36 cellular contexts compared by ENCODE assay signal in the genomic region with DNA sequence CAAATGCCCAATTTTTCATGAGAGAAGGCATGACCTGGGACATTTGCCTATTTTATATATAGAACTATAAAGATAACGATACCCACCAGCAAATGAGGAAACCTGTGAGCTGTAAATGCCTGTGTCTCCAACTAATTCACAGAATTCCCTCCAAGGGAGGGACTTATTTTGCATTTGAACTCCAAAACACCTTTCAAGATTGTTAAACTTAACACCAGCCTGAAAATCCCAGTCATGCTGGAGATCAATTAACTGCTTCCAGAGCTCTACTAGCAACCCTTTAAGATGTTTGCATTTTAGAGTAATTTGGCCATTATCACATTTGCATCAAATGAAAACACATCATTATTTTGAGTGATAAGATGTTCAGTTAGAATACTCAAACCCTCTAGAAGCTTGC.
"Had no signal": no experiment of that assay in that cellular context is flagged by ENCODE, and none has a peak within 500 bp of the region (broad histone marks: within the 10 kb centered on the region; RNA-seq: fewer than 3 reads in every experiment).

No MANE protein-coding gene starts in this region.

- H3K27ac Mint-ChIP-seq: activated CD4-positive, alpha-beta memory T cell treated with anti-CD3 and anti-CD28 coated beads for 36 hours; activated CD4-positive, alpha-beta T cell treated with anti-CD3 and anti-CD28 coated beads for 36 hours; activated CD4-positive, alpha-beta T cell treated with anti-CD3 and anti-CD28 coated beads, Interleukin-2, amount 10 ng/mL, durations not matched to agents 24 days and 14 days; activated CD8-positive, alpha-beta memory T cell treated with anti-CD3 and anti-CD28 coated beads, Interleukin-2, amount 10 ng/mL, durations not matched to agents 7 days and 5 days; activated CD8-positive, alpha-beta T cell treated with anti-CD3 and anti-CD28 coated beads, Interleukin-2, amount 10 ng/mL, durations not matched to agents 7 days and 5 days; activated naive CD4-positive, alpha-beta T cell treated with anti-CD3 and anti-CD28 coated beads for 36 hours; activated naive CD4-positive, alpha-beta T cell treated with anti-CD3 and anti-CD28 coated beads, Interleukin-2, amount 50 U/mL, for 24 hours; activated naive CD8-positive, alpha-beta T cell treated with anti-CD3 and anti-CD28 coated beads for 36 hours; activated naive CD8-positive, alpha-beta T cell treated with anti-CD3 and anti-CD28 coated beads, Interleukin-2, amount 50 U/mL, for 24 hours; activated T-helper 1 cell treated with anti-CD3 and anti-CD28 coated beads, Interleukin-12 subunit alpha, Interleukin-12 subunit beta, Interleukin-2, Interleukin-4 antibody, amounts not matched to agents 30 ng/mL and 10 ng/mL and 1 ng/mL, durations not matched to agents 14 hours and 24 hours and 36 hours; activated T-helper 2 cell treated with anti-CD3 and anti-CD28 coated beads, Interferon-gamma antibody, Interleukin-2, Interleukin-4, amounts not matched to agents 10 μg/mL and 5 μg/mL and 100 μg/mL, durations not matched to agents 14 hours and 24 hours and 36 hours; effector memory CD8-positive, alpha-beta T cell; T-helper 17 cell; T-helper 2 cell treated with Interferon-gamma antibody and Interleukin-4, amounts not matched to agents 5 μg/mL and 100 μg/mL, for 36 hours had no signal

- H3K4me1 Mint-ChIP-seq: activated CD4-positive, alpha-beta T cell treated with anti-CD3 and anti-CD28 coated beads for 36 hours; activated CD4-positive, alpha-beta T cell treated with anti-CD3 and anti-CD28 coated beads, Interleukin-2, amount 10 ng/mL, durations not matched to agents 24 days and 14 days; activated CD8-positive, alpha-beta memory T cell treated with anti-CD3 and anti-CD28 coated beads, Interleukin-2, amount 10 ng/mL, durations not matched to agents 7 days and 5 days; activated naive CD4-positive, alpha-beta T cell treated with anti-CD3 and anti-CD28 coated beads, Interleukin-2, amount 50 U/mL, for 24 hours; activated naive CD8-positive, alpha-beta T cell treated with anti-CD3 and anti-CD28 coated beads for 36 hours; activated naive CD8-positive, alpha-beta T cell treated with anti-CD3 and anti-CD28 coated beads, Interleukin-2, amount 50 U/mL, for 24 hours; T-helper 17 cell had no signal

- H3K4me1 ChIP-seq: adrenal gland, body of pancreas, esophagus muscularis mucosa, foreskin keratinocyte, gastrocnemius medialis, heart left ventricle had no signal

- H3K9me3 ChIP-seq: adrenal gland, body of pancreas, esophagus muscularis mucosa, gastrocnemius medialis, heart left ventricle had no signal

- ATAC-seq: activated CD4-positive, alpha-beta T cell treated with anti-CD3 and anti-CD28 coated beads for 36 hours; activated CD8-positive, alpha-beta memory T cell treated with anti-CD3 and anti-CD28 coated beads, Interleukin-2, amount 10 ng/mL, durations not matched to agents 7 days and 5 days; activated CD8-positive, alpha-beta T cell treated with anti-CD3 and anti-CD28 coated beads, Interleukin-2, amount 10 ng/mL, durations not matched to agents 7 days and 5 days; activated naive CD8-positive, alpha-beta T cell treated with anti-CD3 and anti-CD28 coated beads, Interleukin-2, amount 50 U/mL, for 24 hours; body of pancreas; effector memory CD8-positive, alpha-beta T cell; foreskin keratinocyte; gastrocnemius medialis; heart left ventricle; T-helper 17 cell had no signal

- H3K36me3 ChIP-seq: adrenal gland, esophagus muscularis mucosa, gastrocnemius medialis, heart left ventricle, WERI-Rb-1 had no signal

- H3K27me3 ChIP-seq: adrenal gland, body of pancreas, esophagus muscularis mucosa, foreskin keratinocyte, gastrocnemius medialis, heart left ventricle had no signal

- DNase-seq: activated CD4-positive, alpha-beta memory T cell treated with anti-CD3 and anti-CD28 coated beads for 36 hours; activated CD4-positive, alpha-beta T cell treated with anti-CD3 and anti-CD28 coated beads for 36 hours; activated CD4-positive, alpha-beta T cell treated with anti-CD3 and anti-CD28 coated beads, Interleukin-2, amount 10 ng/mL, durations not matched to agents 24 days and 14 days; activated CD4-positive, CD25-positive, alpha-beta regulatory T cell; activated CD4-positive, CD25-positive, alpha-beta regulatory T cell treated with anti-CD3 and anti-CD28 coated beads, Interleukin-2, amount 50 U/mL, for 72 hours; activated CD8-positive, alpha-beta memory T cell treated with anti-CD3 and anti-CD28 coated beads, Interleukin-2, amount 10 ng/mL, durations not matched to agents 7 days and 5 days; activated CD8-positive, alpha-beta memory T cell treated with anti-CD3 and anti-CD28 coated beads, Interleukin-2, amount 50 U/mL, for 4 hours; activated CD8-positive, alpha-beta T cell treated with anti-CD3 and anti-CD28 coated beads, Interleukin-2, amount 10 ng/mL, durations not matched to agents 7 days and 5 days; activated effector memory CD4-positive, alpha-beta T cell treated with anti-CD3 and anti-CD28 coated beads, Interleukin-2, amount 50 U/mL, for 16 hours; activated naive CD4-positive, alpha-beta T cell treated with anti-CD3 and anti-CD28 coated beads for 36 hours; activated naive CD8-positive, alpha-beta T cell treated with anti-CD3 and anti-CD28 coated beads for 36 hours; activated naive CD8-positive, alpha-beta T cell treated with anti-CD3 and anti-CD28 coated beads, Interleukin-2, amount 50 U/mL, for 24 hours; activated T-cell treated with anti-CD3 and anti-CD28 coated beads, Interleukin-2, amount 50 U/mL, for 1 hour; activated T-cell treated with anti-CD3 and anti-CD28 coated beads, Interleukin-2, amount 50 U/mL, for 48 hours; adrenal gland; amygdala; aorta; body of pancreas; caudate nucleus; cortex of kidney; dermis blood vessel endothelial cell; effector CD4-positive, alpha-beta T cell; effector memory CD8-positive, alpha-beta T cell; erythroblast; foreskin keratinocyte; gastrocnemius medialis; glutamatergic neuron; heart left ventricle; T-helper 17 cell; T1000; WERI-Rb-1 had no signal

- H3K27ac ChIP-seq: adrenal gland, body of pancreas, esophagus muscularis mucosa, foreskin keratinocyte, gastrocnemius medialis, heart left ventricle, WERI-Rb-1 had no signal

- H3K9me3 Mint-ChIP-seq: activated CD4-positive, alpha-beta memory T cell treated with anti-CD3 and anti-CD28 coated beads for 36 hours; activated CD4-positive, alpha-beta T cell treated with anti-CD3 and anti-CD28 coated beads, Interleukin-2, amount 10 ng/mL, durations not matched to agents 24 days and 14 days; activated naive CD8-positive, alpha-beta T cell treated with anti-CD3 and anti-CD28 coated beads for 36 hours; activated T-helper 1 cell treated with anti-CD3 and anti-CD28 coated beads, Interleukin-12 subunit alpha, Interleukin-12 subunit beta, Interleukin-2, Interleukin-4 antibody, amounts not matched to agents 30 ng/mL and 10 ng/mL and 1 ng/mL, durations not matched to agents 14 hours and 24 hours and 36 hours; activated T-helper 2 cell treated with anti-CD3 and anti-CD28 coated beads, Interferon-gamma antibody, Interleukin-2, Interleukin-4, amounts not matched to agents 10 μg/mL and 5 μg/mL and 100 μg/mL, durations not matched to agents 14 hours and 24 hours and 36 hours; T-helper 2 cell treated with Interferon-gamma antibody and Interleukin-4, amounts not matched to agents 5 μg/mL and 100 μg/mL, for 36 hours had no signal

- H3K4me3 ChIP-seq: adrenal gland, body of pancreas, esophagus muscularis mucosa, gastrocnemius medialis, heart left ventricle had no signal

- H3K27me3 Mint-ChIP-seq: activated CD4-positive, alpha-beta memory T cell treated with anti-CD3 and anti-CD28 coated beads for 36 hours; activated CD4-positive, alpha-beta T cell treated with anti-CD3 and anti-CD28 coated beads for 36 hours; activated CD4-positive, alpha-beta T cell treated with anti-CD3 and anti-CD28 coated beads, Interleukin-2, amount 10 ng/mL, durations not matched to agents 24 days and 14 days; activated CD8-positive, alpha-beta memory T cell treated with anti-CD3 and anti-CD28 coated beads, Interleukin-2, amount 10 ng/mL, durations not matched to agents 7 days and 5 days; activated naive CD8-positive, alpha-beta T cell treated with anti-CD3 and anti-CD28 coated beads for 36 hours; effector memory CD8-positive, alpha-beta T cell; T-helper 17 cell had no signal

- H3K4me3 Mint-ChIP-seq: activated CD4-positive, alpha-beta memory T cell treated with anti-CD3 and anti-CD28 coated beads for 36 hours; activated CD4-positive, alpha-beta T cell treated with anti-CD3 and anti-CD28 coated beads for 36 hours; activated CD4-positive, alpha-beta T cell treated with anti-CD3 and anti-CD28 coated beads, Interleukin-2, amount 10 ng/mL, durations not matched to agents 24 days and 14 days; activated CD8-positive, alpha-beta memory T cell treated with anti-CD3 and anti-CD28 coated beads, Interleukin-2, amount 10 ng/mL, durations not matched to agents 7 days and 5 days; activated CD8-positive, alpha-beta T cell treated with anti-CD3 and anti-CD28 coated beads, Interleukin-2, amount 10 ng/mL, durations not matched to agents 7 days and 5 days; activated naive CD4-positive, alpha-beta T cell treated with anti-CD3 and anti-CD28 coated beads for 36 hours; activated naive CD4-positive, alpha-beta T cell treated with anti-CD3 and anti-CD28 coated beads, Interleukin-2, amount 50 U/mL, for 24 hours; activated naive CD8-positive, alpha-beta T cell treated with anti-CD3 and anti-CD28 coated beads for 36 hours; activated naive CD8-positive, alpha-beta T cell treated with anti-CD3 and anti-CD28 coated beads, Interleukin-2, amount 50 U/mL, for 24 hours; activated T-helper 1 cell treated with anti-CD3 and anti-CD28 coated beads, Interleukin-12 subunit alpha, Interleukin-12 subunit beta, Interleukin-2, Interleukin-4 antibody, amounts not matched to agents 30 ng/mL and 10 ng/mL and 1 ng/mL, durations not matched to agents 14 hours and 24 hours and 36 hours; effector memory CD8-positive, alpha-beta T cell; T-helper 17 cell; T-helper 2 cell treated with Interferon-gamma antibody and Interleukin-4, amounts not matched to agents 5 μg/mL and 100 μg/mL, for 36 hours had no signal

- H3K36me3 Mint-ChIP-seq: activated CD4-positive, alpha-beta memory T cell treated with anti-CD3 and anti-CD28 coated beads for 36 hours; activated CD8-positive, alpha-beta memory T cell treated with anti-CD3 and anti-CD28 coated beads, Interleukin-2, amount 10 ng/mL, durations not matched to agents 7 days and 5 days; activated naive CD4-positive, alpha-beta T cell treated with anti-CD3 and anti-CD28 coated beads, Interleukin-2, amount 50 U/mL, for 24 hours; activated naive CD8-positive, alpha-beta T cell treated with anti-CD3 and anti-CD28 coated beads for 36 hours had no signal
